Comparison of ENCODE assay signal across 8 cellular contexts in genomic region chr4:76067652-76068286, GRCh38.
A peak's percentile ranks its signal among the peaks of the same experiment; 100 is the strongest.
DNase-seq lines count a peak whose midpoint lies in the region; ATAC-seq and TF ChIP-seq lines count a peak whose summit lies in the region.

No MANE protein-coding gene starts in this region.

- ATAC-seq in HG02759 (IDR thresholded peaks at IDR 0.05; ENCODE audit: unreplicated experiment), result peak; percentile 88
- no peak for ATAC-seq in HG02852 (IDR thresholded peaks at IDR 0.05; ENCODE audit: unreplicated experiment)

- TF ChIP-seq CTCF in VCaP (conservative IDR thresholded peaks at IDR 0.05), result peak; percentile 95

- in situ Hi-C loops in T47D (cut with HindIII; ENCODE audit: low pct_unique_long_range_greater_than_20kb, low sequenced_read_pairs), result no loop called here

- DNase-seq in GM04504 (ENCODE audit: low read depth) (peak; percentile 38), NCI-H2029 treated with DMSO at 0.1 percent for 48 hours (lab: John Stamatoyannopoulos, UW) (peak; percentile 51), T47D (ENCODE audit: low read depth in 1 of 2, low spot score in 1 of 2) (peak; percentile 42 to 70), islet precursor cell (peak; percentile 79)
- DNase-seq in stimulated activated CD4-positive, alpha-beta T cell treated with anti-CD3 and anti-CD28 coated beads, Interleukin-1b, Interleukin-23, amount 100 ng/mL, for 24 hours (ENCODE audit: low read depth in 4 of 4, low spot score in 1 of 4), result peak; percentile 49 to 60 (median 53)

- H3K27ac ChIP-seq in VCaP, result peak overlapping the region; percentile 29
